8 cellular contexts compared by ENCODE assay signal in genomic region chr9:122347348-122348287, GRCh38. TPM values are rescaled to one million over a fixed set of nuclear protein-coding genes. Genes with fewer than 3 reads are reported as not detected.
DNase-seq lines count a peak whose midpoint lies in the region; ATAC-seq and TF ChIP-seq lines count a peak whose summit lies in the region.

No MANE protein-coding gene starts in this region.

- peak overlapping the region; percentile 49 for H3K27ac Mint-ChIP-seq in memory B cell

- H3K4me3 ChIP-seq in NT2/D1 (ENCODE audit: insufficient read length, low read depth): peak overlapping the region; percentile 67
- H3K4me3 ChIP-seq in cardiac fibroblast (replicated peaks in 1 of 2; ENCODE audit: low read depth in 2 of 2, low read length in 2 of 2): peak overlapping the region; percentile 46 to 50
- H3K4me3 ChIP-seq in uterus: peak overlapping the region; percentile 27 to 45

- no peaks in the 10 kb centered on the region for H3K9me3 Mint-ChIP-seq in memory B cell

- DNase-seq in EL (peak; percentile 43), NT2/D1 (ENCODE audit: low read depth, low spot score) (no peak), cardiac fibroblast (ENCODE audit: low read depth in 2 of 2) (peak; percentile 47 to 48), memory B cell (ENCODE audit: low spot score in 2 of 2) (no peak), uterus (no peak), amygdala (lab: John Stamatoyannopoulos, UW) (no peak), GM10266 (ENCODE audit: extremely low spot score) (no peak)

- H3K9me3 ChIP-seq in NT2/D1 (ENCODE audit: insufficient read depth, low read length) (peaks cover 3% of the 10 kb centered on the region), uterus (no peaks in the 10 kb centered on the region)

- peak overlapping the region; percentile 88 for H3K9ac ChIP-seq in NT2/D1 (ENCODE audit: insufficient read length, low read depth)

- peaks cover 18% of the 10 kb centered on the region for H3K27me3 Mint-ChIP-seq in memory B cell

- H3K4me1 ChIP-seq in NT2/D1 (ENCODE audit: insufficient read depth, insufficient read length): peaks cover 2% of the 10 kb centered on the region
- H3K4me1 ChIP-seq in uterus: peaks cover 0 to 3% of the 10 kb centered on the region in 2 donors

- peaks cover 4% of the 10 kb centered on the region for H3K4me1 Mint-ChIP-seq in memory B cell

- no peaks in the 10 kb centered on the region for H3K36me3 Mint-ChIP-seq in memory B cell

- H3K4me3 Mint-ChIP-seq in memory B cell: peak overlapping the region; percentile 86

- H3K36me3 ChIP-seq in NT2/D1 (ENCODE audit: insufficient read depth, insufficient read length, low read length) (no peaks in the 10 kb centered on the region), uterus (no peaks in the 10 kb centered on the region)

- intact Hi-C loops in uterus (cut with DNase I; ENCODE audit: low total_unique reads): no loop called here

- peaks cover 56% of the 10 kb centered on the region for H3K27me3 ChIP-seq in NT2/D1 (ENCODE audit: insufficient read depth, insufficient read length)
- H3K27me3 ChIP-seq in uterus: no peaks in the 10 kb centered on the region

- ATAC-seq in memory B cell (ENCODE audit: low read depth) (peak; percentile 55), HG03159 (IDR thresholded peaks at IDR 0.05; ENCODE audit: unreplicated experiment) (no peak)

- TF ChIP-seq POLR2A in uterus (IDR thresholded peaks at IDR 0.05): no peak

- peak overlapping the region; percentile 39 to 55 for H3K27ac ChIP-seq in uterus

- peak; percentile 5 for TF ChIP-seq CTCF in cardiac fibroblast (IDR thresholded peaks at IDR 0.05; ENCODE audit: low read depth, low read length)
- TF ChIP-seq CTCF in uterus (IDR thresholded peaks at IDR 0.05): no peak
- no peak for TF ChIP-seq CTCF in GM10266 (IDR thresholded peaks at IDR 0.05; ENCODE audit: control insufficient read depth, insufficient read depth, low read depth, missing control alignments)

RNA-seq across cellular contexts. Expression of gene PTGS1, which starts 23.2 kb away (rescaled TPM):
- total RNA-seq in uterus: 10 to 100 TPM in 2 of 4 donors, 1 to 10 TPM in 2; 2.1 to 20.6 (median 7.4) TPM

Comparison
In these comparisons a context has a peak if more than half of its experiments do, and no peak if none do; other contexts are left out.
1. DNase-seq: peak in EL (single experiment) and cardiac fibroblast (2 of 2); none in NT2/D1 (single experiment), memory B cell (0 of 2), uterus (0 of 2), amygdala (0 of 56) and GM10266 (single experiment).
2. Peak in every context shown above with its lines, with median percentiles within 50 percentile points of each other: H3K4me3 ChIP-seq.